In genomic region chr10:54909165-54909564, GRCh38 we compare ENCODE assay signal across 27 cellular contexts.
"Had no signal": no experiment of that assay in that cellular context is flagged by ENCODE, and none has a peak within 500 bp of the region (broad histone marks: within the 10 kb centered on the region; RNA-seq: fewer than 3 reads in every experiment).

No MANE protein-coding gene starts in this region.

- H3K27ac ChIP-seq: brain microvascular endothelial cell, KMS-11, PC-9, RWPE1 had no signal

- H3K9ac ChIP-seq: KMS-11 had no signal

- H3K36me3 ChIP-seq: brain microvascular endothelial cell had no signal

- H3K4me2 ChIP-seq: KMS-11, PC-9 had no signal

- FAIRE-seq: RCC 7860, TTC549 had no signal

- H3K27me3 ChIP-seq: brain microvascular endothelial cell had no signal

- ATAC-seq: activated CD8-positive, alpha-beta T cell treated with anti-CD3 and anti-CD28 coated beads for 36 hours; activated naive CD8-positive, alpha-beta T cell treated with anti-CD3 and anti-CD28 coated beads, Interleukin-2, amount 50 U/mL, for 24 hours; Right ventricle myocardium inferior had no signal

- H3K4me3 ChIP-seq: PC-9 had no signal

- H2AFZ ChIP-seq: PC-9 had no signal

- DNase-seq: activated CD4-positive, alpha-beta T cell treated with anti-CD3 and anti-CD28 coated beads, Interleukin-2, amount 10 ng/mL, durations not matched to agents 24 days and 14 days; activated CD4-positive, alpha-beta T cell treated with anti-CD3 and anti-CD28 coated beads, Interleukin-2, amount 50 U/mL, for 4 hours; activated CD8-positive, alpha-beta T cell treated with anti-CD3 and anti-CD28 coated beads for 36 hours; activated naive CD4-positive, alpha-beta T cell treated with anti-CD3 and anti-CD28 coated beads, Interleukin-2, amount 10 ng/mL, durations not matched to agents 7 days and 5 days; activated naive CD8-positive, alpha-beta T cell treated with anti-CD3 and anti-CD28 coated beads, Interleukin-2, amount 50 U/mL, for 24 hours; activated T-cell treated with anti-CD3 and anti-CD28 coated beads, Interleukin-2, amount 50 U/mL, for 24 hours; anterior cingulate cortex; brain microvascular endothelial cell; MM.1S; MV-4-11; NCI-H1092; NCI-H1436 treated with DMSO at 0.1 percent for 48 hours; NCI-H1694 treated with DMSO at 0.1 percent for 48 hours; NCI-H2029; NCI-H345; NCI-H526; NCI-H748 treated with DMSO at 0.1 percent for 48 hours; PC-9; SW 1271; T-helper 1 cell; T-helper 2 cell; T1000 had no signal
